ENCODE assay signal across 11 cellular contexts in the genomic region with DNA sequence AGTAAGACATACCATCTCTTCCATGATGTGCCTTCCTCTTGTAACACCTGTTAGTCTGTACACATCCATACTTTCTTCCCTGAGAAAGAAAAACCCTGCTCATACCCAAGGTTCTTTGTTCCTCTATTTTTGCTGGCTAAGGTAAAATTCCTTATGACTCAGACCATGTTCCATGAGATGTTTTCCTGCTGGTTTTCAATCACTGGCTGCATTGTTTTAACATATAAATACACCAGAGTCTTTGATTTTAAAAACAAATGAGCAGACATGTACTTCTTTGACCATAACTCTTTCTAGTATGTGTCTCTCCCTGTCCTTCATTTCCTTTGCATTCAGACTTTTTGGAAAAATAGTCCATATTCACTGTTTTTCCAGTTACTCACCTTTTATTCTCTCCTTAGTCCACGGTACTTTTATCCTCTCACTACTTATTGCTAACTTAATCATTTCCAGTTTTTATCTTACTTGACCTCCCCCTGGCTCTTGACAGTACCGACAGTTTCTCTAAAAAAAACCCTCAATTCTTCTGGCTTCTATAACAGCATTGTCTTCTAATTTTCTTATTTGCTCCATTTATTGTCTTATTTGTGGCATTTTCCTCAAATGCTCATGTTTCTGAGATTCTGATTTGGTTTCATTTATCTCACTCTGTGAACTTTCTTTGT. TPM values are rescaled to one million over a fixed set of nuclear protein-coding genes. Genes with fewer than 3 reads are reported as not detected.
DNase-seq lines count a peak whose midpoint lies in the region; ATAC-seq, FAIRE-seq and TF ChIP-seq lines count a peak whose summit lies in the region.
"Had no signal": no experiment of that assay in that cellular context is flagged by ENCODE, and none has a peak within 500 bp of the region (broad histone marks: within the 10 kb centered on the region; RNA-seq: fewer than 3 reads in every experiment).

No MANE protein-coding gene starts in this region.

- POLR2A ChIA-PET in H1 (lab: Charles Lee; ENCODE audit: partially characterized antibody): no interaction called here

- no peak overlapping the region for H3K9ac ChIP-seq in H1 (replicated peaks in 1 of 4; ENCODE audit: extremely low read depth in 1 of 4, low read depth in 3 of 4, low read length in 3 of 4)
- no peak overlapping the region for H3K9ac ChIP-seq in neural cell (ENCODE audit: low read length)

- no peak for ATAC-seq in CD4-positive, CD25-positive, alpha-beta regulatory T cell (ENCODE audit: low read depth in 2 of 2)
- ATAC-seq in GM21423 (IDR thresholded peaks at IDR 0.05; ENCODE audit: unreplicated experiment) (no peak), HG02571 (IDR thresholded peaks at IDR 0.05; ENCODE audit: unreplicated experiment) (no peak)

- peaks cover 81% of the 10 kb centered on the region for H3K4me1 ChIP-seq in CD4-positive, CD25-positive, alpha-beta regulatory T cell (ENCODE audit: control insufficient read depth, insufficient read depth, low read length, poor library complexity, severe bottlenecking)
- H3K4me1 ChIP-seq in H1 (replicated peaks in 1 of 4; ENCODE audit: control insufficient read depth in 3 of 4, insufficient read depth in 4 of 4, low read length in 3 of 4): peaks cover 5 to 21% (median 9%) of the 10 kb centered on the region in 4 experiments

- TF ChIP-seq EP300 in H1 (IDR thresholded peaks at IDR 0.05; ENCODE audit: borderline replicate concordance in 1 of 2, low read depth in 2 of 2, low read length in 2 of 2) (no peak), neural cell (conservative IDR thresholded peaks at IDR 0.05; ENCODE audit: poor library complexity, severe bottlenecking) (no peak)

- no peaks in the 10 kb centered on the region for H3K9me3 ChIP-seq in CD4-positive, CD25-positive, alpha-beta regulatory T cell (ENCODE audit: control insufficient read depth in 2 of 2, low read length in 2 of 2)
- no peaks in the 10 kb centered on the region for H3K9me3 ChIP-seq in H1 (ENCODE audit: insufficient read depth in 2 of 2, low read depth in 1 of 2, low read length in 1 of 2)
- no peaks in the 10 kb centered on the region for H3K9me3 ChIP-seq in neural cell (ENCODE audit: low read length)

- H3K27ac ChIP-seq in CD4-positive, CD25-positive, alpha-beta regulatory T cell (ENCODE audit: insufficient read depth, low read length, poor library complexity, severe bottlenecking): no peak overlapping the region
- H3K27ac ChIP-seq in H1 (ENCODE audit: low read depth, low read length) (no peak overlapping the region), neural cell (ENCODE audit: low read length) (no peak overlapping the region)

- no peak overlapping the region for H3K4me3 Mint-ChIP-seq in CD4-positive, CD25-positive, alpha-beta regulatory T cell

- no peak overlapping the region for H2BK120ac ChIP-seq in H1 (replicated peaks; ENCODE audit: low read depth, low read length)

- no peak overlapping the region for H3K14ac ChIP-seq in H1 (ENCODE audit: insufficient read length)

- H3F3A ChIP-seq in neural cell (ENCODE audit: insufficient read depth, low read length, poor library complexity, severe bottlenecking): no peaks in the 10 kb centered on the region

- no peaks in the 10 kb centered on the region for H3K36me3 Mint-ChIP-seq in CD4-positive, CD25-positive, alpha-beta regulatory T cell

- H4K20me1 ChIP-seq in H1 (replicated peaks in 1 of 2; ENCODE audit: control insufficient read depth in 1 of 2, insufficient read depth in 2 of 2, low read length in 2 of 2): peaks cover 12 to 31% of the 10 kb centered on the region in 2 experiments
- H4K20me1 ChIP-seq in neural cell (ENCODE audit: insufficient read depth): peaks cover 45% of the 10 kb centered on the region

- no peak overlapping the region for H3K27ac Mint-ChIP-seq in CD4-positive, CD25-positive, alpha-beta regulatory T cell

- H3K9me3 Mint-ChIP-seq in CD4-positive, CD25-positive, alpha-beta regulatory T cell: peaks cover 0 to 1% (median 0%) of the 10 kb centered on the region in 7 donors

- H2BK12ac ChIP-seq in H1 (ENCODE audit: low read depth, low read length): no peak overlapping the region

- no peak for TF ChIP-seq CTCF in H1 (IDR thresholded peaks at IDR 0.05; ENCODE audit: control extremely low read depth in 1 of 3, insufficient read depth in 1 of 3, low read depth in 1 of 3, low read length in 3 of 3)
- TF ChIP-seq CTCF in neural cell (IDR thresholded peaks at IDR 0.05; ENCODE audit: poor library complexity, severe bottlenecking): no peak

- H3K4ac ChIP-seq in H1 (replicated peaks; ENCODE audit: insufficient read length, low read depth, low read length): no peak overlapping the region

- TF ChIP-seq RAD21 in H1 (IDR thresholded peaks at IDR 0.05 in 1 of 2, conservative IDR thresholded peaks at IDR 0.05 in 1 of 2; ENCODE audit: low read depth in 2 of 2, low read length in 2 of 2): no peak
- no peak for TF ChIP-seq RAD21 in neural cell (conservative IDR thresholded peaks at IDR 0.05)

- no peak overlapping the region for H2BK15ac ChIP-seq in H1 (ENCODE audit: low read length)

- H2BK20ac ChIP-seq in H1 (ENCODE audit: low read length): no peak overlapping the region

- no peaks in the 10 kb centered on the region for H3K27me3 ChIP-seq in CD4-positive, CD25-positive, alpha-beta regulatory T cell (ENCODE audit: control insufficient read depth, insufficient read depth, low read length)
- H3K27me3 ChIP-seq in H1 (replicated peaks in 1 of 4; ENCODE audit: control insufficient read depth in 3 of 4, extremely low read depth in 1 of 4, insufficient read depth in 3 of 4, low read length in 3 of 4) (no peaks in the 10 kb centered on the region), neural cell (ENCODE audit: insufficient read depth, low read depth, low read length) (no peaks in the 10 kb centered on the region)

- H3K79me1 ChIP-seq in H1 (ENCODE audit: low read depth, low read length): no peaks in the 10 kb centered on the region

- H3K56ac ChIP-seq in H1 (replicated peaks; ENCODE audit: insufficient read length, low read depth, low read length): no peak overlapping the region

- H3K18ac ChIP-seq in H1 (ENCODE audit: extremely low read depth, low read length): no peak overlapping the region

- no peak overlapping the region for H4K8ac ChIP-seq in H1 (ENCODE audit: extremely low read depth, insufficient read depth, low read length)

- no peak for FAIRE-seq in H1 (lab: Jason Lieb, UNC)

- CTCF ChIA-PET in H1 (lab: Charles Lee; ENCODE audit: partially characterized antibody): interaction anchor here (0.6 kb wide), 1 partner anchor 353 kb away, joined by 3 read pairs; no protein-coding TSS in a partner anchor

- no peak overlapping the region for H2AK5ac ChIP-seq in H1 (ENCODE audit: low read depth, low read length)

- 70% methylated on average over 2 of the region's 2 CpGs; no CpG with 5 or more reads in 1 of the 2 experiments for WGBS in H1 (ENCODE audit: extremely low coverage in 1 of 2, insufficient coverage in 1 of 2, insufficient read length in 1 of 2, insufficient replicate concordance in 2 of 2, low coverage in 1 of 2, low lambda C conversion rate in 2 of 2, missing lambda C conversion rate in 1 of 2), 2 experiments

- DNase-seq in CD4-positive, CD25-positive, alpha-beta regulatory T cell: no peak
- peak; percentile 39 for DNase-seq in NCI-H69 (lab: John Stamatoyannopoulos, UW)
- no peak for DNase-seq in H1 (ENCODE audit: low read depth in 1 of 2, low spot score in 2 of 2)
- no peak for DNase-seq in DMS79 (lab: John Stamatoyannopoulos, UW)
- DNase-seq in NCI-H82 treated with DMSO at 0.1 percent for 48 hours (lab: John Stamatoyannopoulos, UW; ENCODE audit: unreplicated experiment): no peak
- DNase-seq: activated CD4-positive, alpha-beta T cell treated with anti-CD3 and anti-CD28 coated beads, Interleukin-2, amount 50 U/mL, for 4 hours; DMS79 treated with DMSO at 0.1 percent for 48 hours; Kasumi-1 had no signal

- H3K23me2 ChIP-seq in H1 (ENCODE audit: low read depth, low read length): peaks cover 3% of the 10 kb centered on the region; the same call in 1 of the 2 replicates

- H3K36me3 ChIP-seq in CD4-positive, CD25-positive, alpha-beta regulatory T cell (ENCODE audit: control insufficient read depth, insufficient read depth, low read length): no peaks in the 10 kb centered on the region
- H3K36me3 ChIP-seq in H1 (ENCODE audit: control insufficient read depth in 2 of 4, insufficient read depth in 4 of 4, low read length in 3 of 4) (no peaks in the 10 kb centered on the region), neural cell (ENCODE audit: insufficient read depth, low read length) (no peaks in the 10 kb centered on the region)

- peaks cover 51 to 86% of the 10 kb centered on the region in 2 experiments for H3K79me2 ChIP-seq in H1 (ENCODE audit: control insufficient read depth in 1 of 2, insufficient read depth in 2 of 2, low read length in 2 of 2)
- peaks cover 84% of the 10 kb centered on the region for H3K79me2 ChIP-seq in neural cell (replicated peaks; ENCODE audit: insufficient read depth, low read length)

- H3K23ac ChIP-seq in H1 (ENCODE audit: insufficient read length): no peak overlapping the region

- no peak for TF ChIP-seq POLR2A in H1 (IDR thresholded peaks at IDR 0.05; ENCODE audit: control extremely low read depth in 1 of 2, low read depth in 2 of 2, low read length in 2 of 2)

- no peak overlapping the region for H2BK5ac ChIP-seq in H1 (ENCODE audit: low read depth, low read length)

- peaks cover 25 to 38% (median 29%) of the 10 kb centered on the region in 4 donors for H3K4me1 Mint-ChIP-seq in CD4-positive, CD25-positive, alpha-beta regulatory T cell

- no peak overlapping the region for H4K5ac ChIP-seq in H1 (ENCODE audit: insufficient read length, low read depth, low read length)

- H3K27me3 Mint-ChIP-seq in CD4-positive, CD25-positive, alpha-beta regulatory T cell: no peaks in the 10 kb centered on the region

- H4K91ac ChIP-seq in H1 (replicated peaks; ENCODE audit: insufficient read length, low read length): no peak overlapping the region

- peak overlapping the region; percentile 33 for H3K4me3 ChIP-seq in CD4-positive, CD25-positive, alpha-beta regulatory T cell (ENCODE audit: low read depth, low read length)
- peak overlapping the region in 1 of 4 experiments; percentile 6; a peak in 1 of 8 replicates for H3K4me3 ChIP-seq in H1 (ENCODE audit: extremely low read depth in 1 of 4, insufficient read depth in 2 of 4, low read depth in 3 of 4, low read length in 4 of 4)
- H3K4me3 ChIP-seq in neural cell (ENCODE audit: low read length): peak overlapping the region; percentile 9

- no peaks in the 10 kb centered on the region for H3K9me2 ChIP-seq in neural cell (ENCODE audit: insufficient read depth, low read length)

- H3K4me2 ChIP-seq in H1 (ENCODE audit: insufficient read depth in 1 of 2, low read depth in 2 of 2, low read length in 2 of 2) (peak overlapping the region; percentile 17 to 26), neural cell (ENCODE audit: low read length) (no peak overlapping the region)

- H2AFZ ChIP-seq in H1 (ENCODE audit: low read length): no peak overlapping the region
- no peak overlapping the region for H2AFZ ChIP-seq in neural cell (ENCODE audit: low read depth, low read length)

RNA-seq across cellular contexts. Expression of a gene that starts 4.3 kb away (rescaled TPM):
- 163 TPM for total RNA-seq in CD4-positive, CD25-positive, alpha-beta regulatory T cell
- polyA plus RNA-seq in CD4-positive, CD25-positive, alpha-beta regulatory T cell: 100 to 1,000 TPM; 253 to 286 (median 269) TPM
- total RNA-seq in H1 (2021; fragmentation: NEBNext Ultra II Directional; extraction: Animal tissue kit (Norgen Biotek cat#: 25700)): 128 and 130 TPM in 2 replicates
- polyA plus RNA-seq in H1 (2011; rRNA removed) (44.4 and 79.7 TPM in 2 replicates), neural cell (236 and 317 TPM in 2 replicates)
- 115 TPM for polyA plus RNA-seq in H1 (2011; cell fraction: cytosol; rRNA removed)
- polyA plus RNA-seq in H1 (2011; cell fraction: nucleus; rRNA removed): 58.2 TPM
- polyA plus RNA-seq in H1 (2012, experiment 1 of 2): 84.4 to 121 TPM (median 101 TPM) in 4 replicates
- polyA plus RNA-seq in H1 (2012, experiment 2 of 2): 35.1 TPM
- 86.3 TPM for polyA plus RNA-seq in H1 (2013, experiment 1 of 2)
- 89.4 TPM for polyA plus RNA-seq in H1 (2013, experiment 2 of 2)
- polyA minus RNA-seq in H1 (2011; rRNA and poly(A)+ RNA removed): 63.8 and 88.5 TPM in 2 replicates
- polyA minus RNA-seq in H1 (2011; cell fraction: cytosol; rRNA and poly(A)+ RNA removed): 77.8 TPM
- 59.6 TPM for polyA minus RNA-seq in H1 (2011; cell fraction: nucleus; rRNA and poly(A)+ RNA removed)
- polyA minus RNA-seq in neural cell: 284 and 388 TPM in 2 replicates

RNA-seq across cellular contexts. Expression of a gene that starts 32.4 kb away (rescaled TPM):
- total RNA-seq in CD4-positive, CD25-positive, alpha-beta regulatory T cell: not detected
- not detected for polyA plus RNA-seq in CD4-positive, CD25-positive, alpha-beta regulatory T cell
- total RNA-seq in H1 (2021; fragmentation: NEBNext Ultra II Directional; extraction: Animal tissue kit (Norgen Biotek cat#: 25700)): 0.09 TPM in 1 of 2 replicates, not detected in the other
- polyA plus RNA-seq in H1 (2011; rRNA removed) (0.11 TPM in 1 of 2 replicates, not detected in the other), neural cell (0.41 TPM in 1 of 2 replicates, not detected in the other)
- polyA plus RNA-seq in H1 (2011; cell fraction: cytosol; rRNA removed): 0.08 TPM
- not detected for polyA plus RNA-seq in H1 (2011; cell fraction: nucleus; rRNA removed)
- polyA plus RNA-seq in H1 (2012, experiment 1 of 2): 0.20 TPM in 1 of 4 replicates, not detected in the others
- not detected for polyA plus RNA-seq in H1 (2012, experiment 2 of 2)
- 0.12 TPM for polyA plus RNA-seq in H1 (2013, experiment 1 of 2)
- polyA plus RNA-seq in H1 (2013, experiment 2 of 2): 0.11 TPM
- 0.17 TPM in 1 of 2 replicates, not detected in the other for polyA minus RNA-seq in H1 (2011; rRNA and poly(A)+ RNA removed)
- polyA minus RNA-seq in H1 (2011; cell fraction: cytosol; rRNA and poly(A)+ RNA removed): not detected
- polyA minus RNA-seq in H1 (2011; cell fraction: nucleus; rRNA and poly(A)+ RNA removed): 0.20 TPM
- not detected in 2 replicates for polyA minus RNA-seq in neural cell
